Comparison of ENCODE assay signal across 1 cellular context in genomic region chr5:17918373-17919104, GRCh38.
TF ChIP-seq lines count a peak whose summit lies in the region.

No MANE protein-coding gene starts in this region.

TF ChIP-seq in HEK293, 187 proteins besides CTCF, POLR2A, EP300 and RAD21 (continued from another document):
- TF ChIP-seq ATF2 (tag by site-specific recombination; IDR thresholded peaks at IDR 0.05; ENCODE audit: low read depth) (peak; percentile 58; the same call in 1 of the 2 replicates), ZIC2 (tag by site-specific recombination; IDR thresholded peaks at IDR 0.05) (no peak), ZBTB49 (tag by site-specific recombination; IDR thresholded peaks at IDR 0.05; ENCODE audit: low read depth) (no peak)
